In genomic region chr17:82450357-82451106, GRCh38 we compare ENCODE assay signal across 1 cellular context.
TF ChIP-seq lines count a peak whose summit lies in the region.

CYBC1 (minus strand) TSS chr17:82450752; CDS start chr17:82449254, 1,498 bp downstream.

TF ChIP-seq in K562, 482 proteins besides CTCF, POLR2A, EP300 and RAD21 (continued from another document and continues in another):
- TF ChIP-seq MGA (IDR thresholded peaks at IDR 0.05), result peak; percentile 24
- TF ChIP-seq CTCFL (IDR thresholded peaks at IDR 0.05; ENCODE audit: borderline replicate concordance, insufficient read depth, low read depth, low read length, poor library complexity, severe bottlenecking), result no peak
- peak; percentile 84 for TF ChIP-seq ETV5 (CRISPR knock-in tag; IDR thresholded peaks at IDR 0.05; ENCODE audit: low read depth)
- no peak for TF ChIP-seq ZNF217 (CRISPR knock-in tag; IDR thresholded peaks at IDR 0.05)
- no peak for TF ChIP-seq ZNF512 (tag; IDR thresholded peaks at IDR 0.05)
- no peak for TF ChIP-seq NCOA2 (IDR thresholded peaks at IDR 0.05; ENCODE audit: partially characterized antibody in 2 of 2)
- TF ChIP-seq FOXP1 (CRISPR knock-in tag; IDR thresholded peaks at IDR 0.05), result peak; percentile 81; the same call in 1 of the 2 replicates
- TF ChIP-seq ZNF263 (CRISPR knock-in tag; IDR thresholded peaks at IDR 0.05; ENCODE audit: borderline replicate concordance), result peak; percentile 32; the same call in 1 of the 2 replicates
- TF ChIP-seq CXXC5 (CRISPR knock-in tag; IDR thresholded peaks at IDR 0.05), result peak; percentile 86
- TF ChIP-seq ATF1 (CRISPR knock-in tag; IDR thresholded peaks at IDR 0.05), result no peak
- peak; percentile 63 for TF ChIP-seq ATF1 (tag; IDR thresholded peaks at IDR 0.05)
- TF ChIP-seq NFIX (CRISPR knock-in tag; IDR thresholded peaks at IDR 0.05; ENCODE audit: low read depth), result no peak
- TF ChIP-seq ZNF778 (CRISPR knock-in tag; IDR thresholded peaks at IDR 0.05), result no peak
- TF ChIP-seq MAZ (CRISPR knock-in tag; conservative IDR thresholded peaks at IDR 0.05 in 1 of 2, IDR thresholded peaks at IDR 0.05 in 1 of 2), result peak; percentile 88
- TF ChIP-seq CBX3 (IDR thresholded peaks at IDR 0.05; ENCODE audit: borderline replicate concordance in 1 of 2, low read length in 2 of 2), result no peak
- TF ChIP-seq E2F1 (CRISPR knock-in tag; IDR thresholded peaks at IDR 0.05), result peak; percentile 88
- TF ChIP-seq BRF1 (IDR thresholded peaks at IDR 0.05; ENCODE audit: borderline replicate concordance, extremely low read depth, insufficient read length), result no peak
- TF ChIP-seq FOXO4 (CRISPR knock-in tag; IDR thresholded peaks at IDR 0.05), result no peak
- TF ChIP-seq RBBP5 (IDR thresholded peaks at IDR 0.05; ENCODE audit: borderline replicate concordance, insufficient read depth, low read length, poor library complexity, severe bottlenecking), result peak; percentile 90
- TF ChIP-seq POLR2B (IDR thresholded peaks at IDR 0.05; ENCODE audit: low read depth, partially characterized antibody), result peak; percentile 58
- no peak; the same call in 1 of the 2 replicates for TF ChIP-seq POLR2AphosphoS2 (IDR thresholded peaks at IDR 0.05; ENCODE audit: low read length)
- no peak for TF ChIP-seq PRMT5 (CRISPR knock-in tag; IDR thresholded peaks at IDR 0.05)
- peak; percentile 62 for TF ChIP-seq NFIC (IDR thresholded peaks at IDR 0.05)
- no peak; the same call in 1 of the 2 replicates for TF ChIP-seq SMAD4 (CRISPR knock-in tag; conservative IDR thresholded peaks at IDR 0.05)
- no peak for TF ChIP-seq HDAC6 (IDR thresholded peaks at IDR 0.05; ENCODE audit: low read depth, low read length)
- TF ChIP-seq ZNF592 (IDR thresholded peaks at IDR 0.05), result 0 out of 2 replicates have a peak, but pooled peaks have one; percentile 16
- 0 out of 2 replicates have a peak, but pooled peaks have one; percentile 65 for TF ChIP-seq HMGXB4 (CRISPR knock-in tag; IDR thresholded peaks at IDR 0.05)
- no peak for TF ChIP-seq ZNF280B (CRISPR knock-in tag; IDR thresholded peaks at IDR 0.05)
- no peak for TF ChIP-seq STAT5A (IDR thresholded peaks at IDR 0.05; ENCODE audit: borderline replicate concordance, low read length)
